ENCODE assay signal across 9 cellular contexts in the genomic region with DNA sequence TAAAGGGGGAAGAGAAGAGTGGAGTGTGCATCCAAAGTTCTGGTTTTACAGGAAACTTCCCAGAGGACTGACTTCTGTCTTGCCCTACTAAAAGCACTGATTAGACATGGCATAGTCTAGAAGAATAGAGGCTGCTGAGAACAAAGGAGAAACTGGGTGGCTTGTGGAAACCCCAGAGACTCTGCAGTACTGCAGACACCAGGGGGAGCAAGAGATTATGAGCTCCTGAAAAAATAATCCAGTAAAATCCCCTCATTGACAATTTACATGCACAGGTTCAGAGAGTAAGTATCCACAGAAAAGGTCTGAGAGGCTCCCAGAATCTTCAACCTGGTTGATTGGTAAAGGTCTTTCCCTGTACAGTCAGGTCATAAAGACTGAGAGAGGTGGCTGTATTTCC. TPM values are rescaled to one million over a fixed set of nuclear protein-coding genes. Genes with fewer than 3 reads are reported as not detected.
DNase-seq lines count a peak whose midpoint lies in the region; ATAC-seq, FAIRE-seq and TF ChIP-seq lines count a peak whose summit lies in the region.
"Had no signal": no experiment of that assay in that cellular context is flagged by ENCODE, and none has a peak within 500 bp of the region (broad histone marks: within the 10 kb centered on the region; RNA-seq: fewer than 3 reads in every experiment).

No MANE protein-coding gene starts in this region.

- ATAC-seq in GM12878 (peak; percentile 57; the same call in 2 of the 3 replicates), HG02852 (IDR thresholded peaks at IDR 0.05; ENCODE audit: unreplicated experiment) (no peak)

- H3K9me3 ChIP-seq in GM12878 (replicated peaks; ENCODE audit: control insufficient read depth, insufficient read depth, low read length) (no peaks in the 10 kb centered on the region), transverse colon (no peaks in the 10 kb centered on the region)

- DNase-seq in GM10248 (ENCODE audit: extremely low spot score) (peak; percentile 10), HuH-7.5 (ENCODE audit: low spot score) (peak; percentile 5), GM12878 (ENCODE audit: low read depth, low spot score) (no peak), myocyte (ENCODE audit: low read depth) (peak; percentile 33), H4 (ENCODE audit: low spot score) (no peak), SHP77 treated with DMSO at 0.1 percent for 48 hours (lab: John Stamatoyannopoulos, UW) (no peak), transverse colon (no peak)

- RAD21 ChIA-PET in GM12878 (lab: Charles Lee; ENCODE audit: unreplicated experiment), result interaction anchor here (1.2 to 4.0 kb wide), 4 partner anchors 76 to 370 kb away, joined by 3 to 25 read pairs (median 6); no protein-coding TSS in a partner anchor

- intact Hi-C loops in GM12878 (cut with micrococcal nuclease; ENCODE audit: unreplicated experiment), result loop anchor here (5.0 kb wide), 1 partner anchor 370 kb away; no protein-coding TSS in a partner anchor
- intact Hi-C loops in transverse colon (cut with DNase I; ENCODE audit: low total_unique reads), result no loop called here

- H3K4me2 ChIP-seq in GM12878 (ENCODE audit: control insufficient read depth, insufficient read depth), result no peak overlapping the region

- BruUV-seq in GM12878 (replicated peaks; lab: Mats Ljungman, UMichigan), result no TSS peak

- H3K4me3 ChIP-seq in GM12878, result no peak overlapping the region
- no peak overlapping the region for H3K4me3 ChIP-seq in transverse colon
- H3K4me3 ChIP-seq: SK-N-MC had no signal

- in situ Hi-C loops in GM12878 (cut with MboI), result no loop called here
- in situ Hi-C loops in transverse colon (cut with MboI; ENCODE audit: low pct_ligation_motif_present in 1 of 4, low pct_unique_long_range_greater_than_20kb in 1 of 4, low sequenced_read_pairs in 3 of 4), result no loop called here

- no peak for TF ChIP-seq POLR2A in GM12878 (IDR thresholded peaks at IDR 0.05; ENCODE audit: low read depth, low read length)
- no peak for TF ChIP-seq POLR2A in transverse colon (IDR thresholded peaks at IDR 0.05)

- FAIRE-seq in GM12878 (lab: Jason Lieb, UNC), result no peak

- no peak overlapping the region for H3K9ac ChIP-seq in GM12878 (ENCODE audit: control insufficient read depth, insufficient read depth, low read length)

- no peaks in the 10 kb centered on the region for H3K79me2 ChIP-seq in GM12878 (ENCODE audit: control insufficient read depth, insufficient read depth, low read length)

- H3K36me3 ChIP-seq in GM12878 (ENCODE audit: control insufficient read depth in 2 of 2, insufficient read depth in 2 of 2, low read length in 1 of 2) (no peaks in the 10 kb centered on the region), transverse colon (no peaks in the 10 kb centered on the region)

- no peak for TF ChIP-seq RAD21 in GM12878 (IDR thresholded peaks at IDR 0.05; ENCODE audit: insufficient read depth, low read depth, low read length)

- TF ChIP-seq EP300 in GM12878 (IDR thresholded peaks at IDR 0.05; ENCODE audit: borderline replicate concordance in 1 of 2, control insufficient read depth in 1 of 2, low read depth in 2 of 2, low read length in 2 of 2) (no peak), transverse colon (IDR thresholded peaks at IDR 0.05; ENCODE audit: low read depth) (no peak)

- H3K27ac ChIP-seq in GM12878 (ENCODE audit: control insufficient read depth, insufficient read depth) (no peak overlapping the region), transverse colon (no peak overlapping the region)
- H3K27ac ChIP-seq: SK-N-MC had no signal

- no peaks in the 10 kb centered on the region for H4K20me1 ChIP-seq in GM12878 (ENCODE audit: control insufficient read depth, insufficient read depth)

- SMC1A ChIA-PET in GM12878 (lab: Charles Lee; ENCODE audit: uncharacterized antibody, unreplicated experiment), result interaction anchor here (0.6 to 6.3 kb wide), 4 partner anchors 26 to 77 kb away, joined by 3 to 56 read pairs (median 4); no protein-coding TSS in a partner anchor

- H3K27me3 ChIP-seq in GM12878 (replicated peaks in 1 of 2; ENCODE audit: control insufficient read depth in 2 of 2, insufficient read depth in 2 of 2, low read length in 1 of 2) (no peaks in the 10 kb centered on the region), transverse colon (no peaks in the 10 kb centered on the region)

- TF ChIP-seq CTCF in GM10248 (IDR thresholded peaks at IDR 0.05; ENCODE audit: control extremely low read depth, extremely low read depth, low read depth, missing control alignments) (no peak), GM12878 (IDR thresholded peaks at IDR 0.05 in 2 of 3, conservative IDR thresholded peaks at IDR 0.05 in 1 of 3; ENCODE audit: control insufficient read depth in 2 of 3, extremely low read depth in 1 of 3, insufficient read depth in 1 of 3, low read depth in 3 of 3, low read length in 3 of 3) (peak; percentile 17 to 35 (median 35); a peak in 3 of 6 replicates), transverse colon (IDR thresholded peaks at IDR 0.05) (no peak)

- CTCF ChIA-PET in GM10248 (lab: Yijun Ruan, JAX) (interaction anchor here (1.0 kb wide), 1 partner anchor 768 kb away, joined by 4 read pairs; no protein-coding TSS in a partner anchor), GM12878 (lab: Yijun Ruan, JAX) (interaction anchor here (0.8 to 4.6 kb wide), 14 partner anchors 9 to 432 kb away, joined by 3 to 60 read pairs (median 3); no protein-coding TSS in a partner anchor)

- POLR2A ChIA-PET in GM10248 (lab: Yijun Ruan, JAX) (no interaction called here), GM12878 (lab: Charles Lee) (no interaction called here)

- no peak overlapping the region for H2AFZ ChIP-seq in GM12878 (ENCODE audit: control insufficient read depth, low read depth, low read length)

- H3K4me1 ChIP-seq in GM12878 (ENCODE audit: control insufficient read depth, insufficient read depth, low read length) (no peaks in the 10 kb centered on the region), transverse colon (no peaks in the 10 kb centered on the region)

TF ChIP-seq in GM12878, 131 proteins besides CTCF, POLR2A, EP300 and RAD21:
- TF ChIP-seq SMC3 (IDR thresholded peaks at IDR 0.05; ENCODE audit: borderline replicate concordance, low read length), result peak; percentile 39
- TF ChIP-seq, protein P1, sequence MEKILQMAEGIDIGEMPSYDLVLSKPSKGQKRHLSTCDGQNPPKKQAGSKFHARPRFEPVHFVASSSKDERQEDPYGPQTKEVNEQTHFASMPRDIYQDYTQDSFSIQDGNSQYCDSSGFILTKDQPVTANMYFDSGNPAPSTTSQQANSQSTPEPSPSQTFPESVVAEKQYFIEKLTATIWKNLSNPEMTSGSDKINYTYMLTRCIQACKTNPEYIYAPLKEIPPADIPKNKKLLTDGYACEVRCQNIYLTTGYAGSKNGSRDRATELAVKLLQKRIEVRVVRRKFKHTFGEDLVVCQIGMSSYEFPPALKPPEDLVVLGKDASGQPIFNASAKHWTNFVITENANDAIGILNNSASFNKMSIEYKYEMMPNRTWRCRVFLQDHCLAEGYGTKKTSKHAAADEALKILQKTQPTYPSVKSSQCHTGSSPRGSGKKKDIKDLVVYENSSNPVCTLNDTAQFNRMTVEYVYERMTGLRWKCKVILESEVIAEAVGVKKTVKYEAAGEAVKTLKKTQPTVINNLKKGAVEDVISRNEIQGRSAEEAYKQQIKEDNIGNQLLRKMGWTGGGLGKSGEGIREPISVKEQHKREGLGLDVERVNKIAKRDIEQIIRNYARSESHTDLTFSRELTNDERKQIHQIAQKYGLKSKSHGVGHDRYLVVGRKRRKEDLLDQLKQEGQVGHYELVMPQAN (conservative IDR thresholded peaks at IDR 0.05), result no peak
- TF ChIP-seq, protein P2, sequence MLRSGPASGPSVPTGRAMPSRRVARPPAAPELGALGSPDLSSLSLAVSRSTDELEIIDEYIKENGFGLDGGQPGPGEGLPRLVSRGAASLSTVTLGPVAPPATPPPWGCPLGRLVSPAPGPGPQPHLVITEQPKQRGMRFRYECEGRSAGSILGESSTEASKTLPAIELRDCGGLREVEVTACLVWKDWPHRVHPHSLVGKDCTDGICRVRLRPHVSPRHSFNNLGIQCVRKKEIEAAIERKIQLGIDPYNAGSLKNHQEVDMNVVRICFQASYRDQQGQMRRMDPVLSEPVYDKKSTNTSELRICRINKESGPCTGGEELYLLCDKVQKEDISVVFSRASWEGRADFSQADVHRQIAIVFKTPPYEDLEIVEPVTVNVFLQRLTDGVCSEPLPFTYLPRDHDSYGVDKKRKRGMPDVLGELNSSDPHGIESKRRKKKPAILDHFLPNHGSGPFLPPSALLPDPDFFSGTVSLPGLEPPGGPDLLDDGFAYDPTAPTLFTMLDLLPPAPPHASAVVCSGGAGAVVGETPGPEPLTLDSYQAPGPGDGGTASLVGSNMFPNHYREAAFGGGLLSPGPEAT (IDR thresholded peaks at IDR 0.05; ENCODE audit: low read depth), result no peak
TF ChIP-seq in GM12878: peak in this region for 1.

RNA-seq across cellular contexts. Expression of a gene that starts 48.7 kb away (rescaled TPM):
- not detected in 2 replicates for total RNA-seq in GM12878 (2013; cell fraction: nucleolus; rRNA removed)
- total RNA-seq in GM12878 (2014; rRNA removed) (0.11 TPM in 1 of 2 replicates, not detected in the other), GM12878 (2014; rRNA removed; fragmentation: Illumina TruSeq; extraction: Trizol) (not detected in 2 replicates), GM12878 (2021) (not detected in 2 replicates), myocyte (not detected in 2 replicates), transverse colon (under 1 TPM in 2 of 4 donors, not detected in 2; 0.32 to 0.41 TPM)
- polyA plus RNA-seq in GM12878 (2011; ENCODE audit: low read depth), result not detected
- polyA plus RNA-seq in GM12878 (2011; rRNA removed) (not detected in 2 replicates), GM12878 (2014; fragmentation: Illumina TruSeq; extraction: Trizol) (not detected in 2 replicates), GM12878 (2014; fragmentation: Nextera tagmentation; extraction: Ambion mirVana) (not detected), GM12878 (2014; rRNA removed) (not detected in 2 replicates), GM12878 (2016; fragmentation: Nextera tagmentation; extraction: Ambion mirVana) (not detected)
- not detected in 2 replicates for polyA plus RNA-seq in GM12878 (2011; cell fraction: cytosol; rRNA removed)
- polyA plus RNA-seq in GM12878 (2011; cell fraction: nucleus; rRNA removed), result not detected in 2 replicates
- not detected in 2 replicates for polyA plus RNA-seq in GM12878 (2012)
- not detected in 2 replicates for polyA minus RNA-seq in GM12878 (2011; rRNA and poly(A)+ RNA removed)
- polyA minus RNA-seq in GM12878 (2011; cell fraction: cytosol; rRNA and poly(A)+ RNA removed), result not detected in 2 replicates
- polyA minus RNA-seq in GM12878 (2011; cell fraction: nucleus; rRNA and poly(A)+ RNA removed), result not detected in 2 replicates
- polyA plus RNA-seq in myocyte (2012), result not detected
- total RNA-seq in H4 (2014; rRNA removed; shearing (Covaris generic)), result 0.04 TPM in 1 of 2 replicates, not detected in the other

Comparison
In these comparisons a context has a peak if more than half of its experiments do, and no peak if none do; other contexts are left out.
1. DNase-seq: peak in GM10248 (single experiment), HuH-7.5 (single experiment) and myocyte (single experiment); none in GM12878 (single experiment), H4 (single experiment), SHP77 treated with DMSO at 0.1 percent for 48 hours (single experiment) and transverse colon (single experiment).
2. CTCF ChIP-seq: peak in GM12878 (3 of 3); none in GM10248 (single experiment) and transverse colon (0 of 5).